29 cellular contexts compared by ENCODE assay signal in the genomic region with DNA sequence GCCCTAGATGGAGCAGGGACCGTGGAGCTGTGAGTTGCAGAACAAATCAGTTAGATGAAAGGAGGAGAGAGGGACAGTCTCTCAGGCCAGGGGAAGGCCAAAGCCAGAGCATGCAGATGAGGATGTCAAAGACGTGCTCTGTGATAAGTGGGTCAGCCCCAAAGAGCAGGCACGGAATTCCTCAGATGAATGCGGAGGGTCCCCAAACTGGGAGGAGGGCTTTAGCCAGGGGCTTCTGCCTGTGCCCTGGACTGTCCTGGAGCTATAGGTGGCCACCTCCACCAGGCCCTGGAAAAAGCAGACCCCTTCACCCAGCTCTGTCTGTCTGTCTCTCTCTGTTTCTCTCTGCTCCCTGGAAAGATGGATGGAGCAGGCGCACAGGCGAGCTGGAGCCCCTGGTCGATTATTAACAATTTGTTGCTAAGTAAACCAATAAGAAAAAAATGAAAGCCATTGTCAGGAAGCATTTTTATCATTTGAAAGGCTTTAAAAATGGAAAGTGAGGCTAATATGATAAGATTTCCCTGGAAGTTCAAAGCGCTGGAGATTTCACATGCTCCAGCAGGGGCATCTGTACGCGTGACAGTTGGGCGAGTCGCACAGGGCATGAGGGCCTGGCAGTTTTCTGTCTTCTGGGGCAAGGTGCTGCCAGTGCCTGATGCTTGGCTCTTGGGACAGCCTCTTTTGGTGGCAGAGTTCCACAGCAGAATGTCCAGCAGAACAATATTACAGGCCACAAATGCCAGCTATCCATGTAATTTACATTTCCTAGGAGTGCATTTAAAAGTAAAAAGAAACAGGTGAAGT.
"Had no signal": no experiment of that assay in that cellular context is flagged by ENCODE, and none has a peak within 500 bp of the region (broad histone marks: within the 10 kb centered on the region; RNA-seq: fewer than 3 reads in every experiment).

No MANE protein-coding gene starts in this region.

- H3K4me3 Mint-ChIP-seq: dendritic cell treated with granulocyte-macrophage colony-stimulating factor and Interleukin-4, amounts not matched to agents 40 ng/mL and 50 ng/mL, for 4 days; endodermal cell; memory B cell; natural killer cell; stimulated activated effector memory CD8-positive, alpha-beta T cell treated with anti-CD3 and anti-CD28 coated beads, Interleukin-12 subunit alpha, Interleukin-12 subunit beta, amount 100 ng/mL, for 72 hours had no signal

- H3K27ac Mint-ChIP-seq: dendritic cell treated with granulocyte-macrophage colony-stimulating factor and Interleukin-4, amounts not matched to agents 40 ng/mL and 50 ng/mL, for 4 days; endodermal cell; memory B cell; natural killer cell; stimulated activated effector memory CD8-positive, alpha-beta T cell treated with anti-CD3 and anti-CD28 coated beads, Interleukin-12 subunit alpha, Interleukin-12 subunit beta, amount 100 ng/mL, for 72 hours had no signal

- H3K36me3 ChIP-seq: colonic mucosa, gastrocnemius medialis, neutrophil, prostate gland, right atrium auricular region, thyroid gland had no signal

- H3K79me2 ChIP-seq: hepatocyte, parathyroid adenoma had no signal

- H3K9me3 Mint-ChIP-seq: dendritic cell treated with granulocyte-macrophage colony-stimulating factor and Interleukin-4, amounts not matched to agents 40 ng/mL and 50 ng/mL, for 4 days; natural killer cell; stimulated activated effector memory CD8-positive, alpha-beta T cell treated with anti-CD3 and anti-CD28 coated beads, Interleukin-12 subunit alpha, Interleukin-12 subunit beta, amount 100 ng/mL, for 72 hours had no signal

- ATAC-seq: esophagus mucosa; gastrocnemius medialis; heart left ventricle; left colon; left ventricle myocardium superior; natural killer cell; sciatic nerve; stimulated activated effector memory CD8-positive, alpha-beta T cell treated with anti-CD3 and anti-CD28 coated beads, Interleukin-12 subunit alpha, Interleukin-12 subunit beta, amount 100 ng/mL, for 72 hours had no signal

- DNase-seq: cerebellar nuclear complex; colonic mucosa; effector CD8-positive, alpha-beta T cell; endodermal cell; foreskin fibroblast; gastrocnemius medialis; left colon; left ventricle myocardium superior; natural killer cell; stimulated activated CD4-positive, alpha-beta T cell treated with anti-CD3 and anti-CD28 coated beads, Interleukin-2, amount 100 ng/mL, for 24 hours; stimulated activated CD4-positive, alpha-beta T cell treated with anti-CD3 and anti-CD28 coated beads, Interleukin-4, amount 100 ng/mL, for 24 hours; stimulated activated naive CD4-positive, alpha-beta T cell treated with Interleukin-2 at 50 U/mL for 16 hours; stomach; thyroid gland; trophoblast cell had no signal

- H3K27ac ChIP-seq: colonic mucosa, epithelial cell of prostate, gastrocnemius medialis, heart left ventricle, hepatocyte, neutrophil, parathyroid adenoma, prostate gland, right atrium auricular region, stomach, thyroid gland had no signal

- H3K9me3 ChIP-seq: colonic mucosa, gastrocnemius medialis, heart left ventricle, neutrophil, prostate gland, right atrium auricular region, stomach, thyroid gland had no signal

- H3K4me3 ChIP-seq: colonic mucosa, gastrocnemius medialis, heart left ventricle, hepatocyte, lung, prostate gland, right atrium auricular region, smooth muscle cell, stomach, thyroid gland had no signal

- H3K27me3 ChIP-seq: colonic mucosa, gastrocnemius medialis, heart left ventricle, neutrophil, right atrium auricular region, stomach, thyroid gland had no signal

- H3K4me1 Mint-ChIP-seq: endodermal cell; memory B cell; natural killer cell; stimulated activated effector memory CD8-positive, alpha-beta T cell treated with anti-CD3 and anti-CD28 coated beads, Interleukin-12 subunit alpha, Interleukin-12 subunit beta, amount 100 ng/mL, for 72 hours had no signal

- H3K36me3 Mint-ChIP-seq: memory B cell; natural killer cell; stimulated activated effector memory CD8-positive, alpha-beta T cell treated with anti-CD3 and anti-CD28 coated beads, Interleukin-12 subunit alpha, Interleukin-12 subunit beta, amount 100 ng/mL, for 72 hours had no signal

- H2AFZ ChIP-seq: hepatocyte, parathyroid adenoma had no signal

- H3K4me2 ChIP-seq: hepatocyte, smooth muscle cell had no signal

- H3K4me1 ChIP-seq: colonic mucosa, gastrocnemius medialis, heart left ventricle, parathyroid adenoma, prostate gland, right atrium auricular region, thyroid gland had no signal
